Comparison of ENCODE assay signal across 26 cellular contexts in genomic region chr17:80769516-80769915, GRCh38.
DNase-seq lines count a peak whose midpoint lies in the region; ATAC-seq, FAIRE-seq and TF ChIP-seq lines count a peak whose summit lies in the region.
"Had no signal": no experiment of that assay in that cellular context is flagged by ENCODE, and none has a peak within 500 bp of the region (broad histone marks: within the 10 kb centered on the region; RNA-seq: fewer than 3 reads in every experiment).

No MANE protein-coding gene starts in this region.

- peak overlapping the region; percentile 44 for H3K27ac Mint-ChIP-seq in activated CD4-positive, alpha-beta T cell treated with anti-CD3 and anti-CD28 coated beads for 36 hours
- no peak overlapping the region for H3K27ac Mint-ChIP-seq in activated CD4-positive, alpha-beta T cell treated with anti-CD3 and anti-CD28 coated beads, Interleukin-2, amount 10 ng/mL, durations not matched to agents 7 days and 5 days
- H3K27ac Mint-ChIP-seq: CD8-positive, alpha-beta memory T cell had no signal

- no peaks in the 10 kb centered on the region for H3K27me3 ChIP-seq in IMR-90 (ENCODE audit: control insufficient read depth, insufficient read depth, low read length)
- H3K27me3 ChIP-seq in bronchial epithelial cell (ENCODE audit: control insufficient read depth, insufficient read depth, low read length): no peaks in the 10 kb centered on the region
- no peaks in the 10 kb centered on the region for H3K27me3 ChIP-seq in spleen (replicated peaks in 1 of 7)
- H3K27me3 ChIP-seq: BE2C had no signal

- H2AK9ac ChIP-seq in IMR-90 (replicated peaks; ENCODE audit: low read depth, low read length, poor library complexity): no peak overlapping the region

- H3K9me3 Mint-ChIP-seq in activated CD4-positive, alpha-beta T cell treated with anti-CD3 and anti-CD28 coated beads for 36 hours (ENCODE audit: low read depth): no peaks in the 10 kb centered on the region
- no peaks in the 10 kb centered on the region for H3K9me3 Mint-ChIP-seq in activated CD4-positive, alpha-beta T cell treated with anti-CD3 and anti-CD28 coated beads, Interleukin-2, amount 10 ng/mL, durations not matched to agents 7 days and 5 days
- H3K9me3 Mint-ChIP-seq: CD14-positive monocyte; CD8-positive, alpha-beta memory T cell had no signal

- peak overlapping the region; percentile 36 for H2BK120ac ChIP-seq in IMR-90 (ENCODE audit: low read depth, low read length)

- no peak for TF ChIP-seq RAD21 in IMR-90 (IDR thresholded peaks at IDR 0.05; ENCODE audit: low read length)

- peaks cover 73% of the 10 kb centered on the region for H3K4me1 Mint-ChIP-seq in activated CD4-positive, alpha-beta T cell treated with anti-CD3 and anti-CD28 coated beads for 36 hours
- peaks cover 84% of the 10 kb centered on the region for H3K4me1 Mint-ChIP-seq in activated CD4-positive, alpha-beta T cell treated with anti-CD3 and anti-CD28 coated beads, Interleukin-2, amount 10 ng/mL, durations not matched to agents 7 days and 5 days

- POLR2A ChIA-PET in activated CD4-positive, alpha-beta T cell treated with anti-CD3 and anti-CD28 coated beads for 36 hours (lab: Charles Lee): no interaction called here
- POLR2A ChIA-PET in activated CD4-positive, alpha-beta T cell treated with anti-CD3 and anti-CD28 coated beads, Interleukin-2, amount 10 ng/mL, durations not matched to agents 7 days and 5 days (lab: Charles Lee): no interaction called here
- POLR2A ChIA-PET in IMR-90 (lab: Charles Lee; ENCODE audit: unreplicated experiment): no interaction called here

- H3K27me3 Mint-ChIP-seq in activated CD4-positive, alpha-beta T cell treated with anti-CD3 and anti-CD28 coated beads for 36 hours: no peaks in the 10 kb centered on the region
- H3K27me3 Mint-ChIP-seq in activated CD4-positive, alpha-beta T cell treated with anti-CD3 and anti-CD28 coated beads, Interleukin-2, amount 10 ng/mL, durations not matched to agents 7 days and 5 days: no peaks in the 10 kb centered on the region

- DNase-seq in activated CD4-positive, alpha-beta T cell treated with anti-CD3 and anti-CD28 coated beads for 36 hours: no peak
- no peak for DNase-seq in activated CD4-positive, alpha-beta T cell treated with anti-CD3 and anti-CD28 coated beads, Interleukin-2, amount 10 ng/mL, durations not matched to agents 7 days and 5 days
- no peak for DNase-seq in IMR-90
- no peak for DNase-seq in bronchial epithelial cell (ENCODE audit: low read depth)
- DNase-seq in sciatic nerve (ENCODE audit: low spot score): peak; percentile 36
- DNase-seq in spleen: no peak
- no peak for DNase-seq in NCI-H2029 treated with DMSO at 0.1 percent for 48 hours (lab: John Stamatoyannopoulos, UW)
- DNase-seq: 8988T; ACHN; BE2C; Calu3; CD8-positive, alpha-beta memory T cell; DMS79 treated with DMSO at 0.1 percent for 48 hours; Karpas-422; NCI-H1092 treated with DMSO at 0.1 percent for 48 hours; NCI-H1436; NCI-H1930; NCI-H2227 treated with DMSO at 0.1 percent for 48 hours; NCI-H526 treated with DMSO at 0.1 percent for 48 hours; SHP77 treated with DMSO at 0.1 percent for 48 hours had no signal

- FAIRE-seq in bronchial epithelial cell (lab: Jason Lieb, UNC): peak; percentile 68
- FAIRE-seq: GM18507, H54 had no signal

- no peak overlapping the region for H3K14ac ChIP-seq in IMR-90 (replicated peaks; ENCODE audit: low read depth, low read length)

- no peak overlapping the region for H2BK20ac ChIP-seq in IMR-90 (ENCODE audit: low read depth, low read length)

- H2BK5ac ChIP-seq in IMR-90 (ENCODE audit: low read depth, low read length, poor library complexity, severe bottlenecking): no peak overlapping the region

- H3K4me2 ChIP-seq in IMR-90 (ENCODE audit: low read depth, low read length): no peak overlapping the region

- peaks cover 17% of the 10 kb centered on the region for H3K4me1 ChIP-seq in IMR-90 (ENCODE audit: control insufficient read depth, insufficient read depth, low read length)
- H3K4me1 ChIP-seq in spleen: peaks cover 11 to 39% (median 29%) of the 10 kb centered on the region in 6 donors

- H3K56ac ChIP-seq in IMR-90 (ENCODE audit: extremely low read depth, insufficient read depth, low read length): no peak overlapping the region

- H4K5ac ChIP-seq in IMR-90 (ENCODE audit: low read depth, low read length): no peak overlapping the region

- peak overlapping the region; percentile 46 for H4K91ac ChIP-seq in IMR-90 (ENCODE audit: insufficient read depth, low read depth, low read length)

- H2AK5ac ChIP-seq in IMR-90 (ENCODE audit: low read depth, low read length): peak overlapping the region; percentile 81

- TF ChIP-seq CTCF in IMR-90 (conservative IDR thresholded peaks at IDR 0.05; ENCODE audit: low read depth, low read length) (no peak), bronchial epithelial cell (IDR thresholded peaks at IDR 0.05; ENCODE audit: insufficient read depth, low read length, severe bottlenecking) (no peak), spleen (IDR thresholded peaks at IDR 0.05 in 8 of 11, conservative IDR thresholded peaks at IDR 0.05 in 3 of 11) (no peak)

- H3K4me3 ChIP-seq in IMR-90 (ENCODE audit: insufficient read depth, low read depth, low read length) (no peak overlapping the region), bronchial epithelial cell (ENCODE audit: low read depth, low read length) (no peak overlapping the region), spleen (no peak overlapping the region)

- no TSS peak for BruUV-seq in IMR-90 (replicated peaks; lab: Mats Ljungman, UMichigan)

- intact Hi-C loops in activated CD4-positive, alpha-beta T cell treated with anti-CD3 and anti-CD28 coated beads for 36 hours (cut with DNase I, micrococcal nuclease): no loop called here
- intact Hi-C loops in IMR-90 (cut with micrococcal nuclease) (no loop called here), sciatic nerve (cut with DNase I) (no loop called here), spleen (cut with DNase I; ENCODE audit: low total_unique reads) (no loop called here)

- H3K23ac ChIP-seq in IMR-90 (ENCODE audit: low read depth, low read length): no peak overlapping the region

- H3K18ac ChIP-seq in IMR-90 (ENCODE audit: low read depth, low read length): no peak overlapping the region

- TF ChIP-seq POLR2A in IMR-90 (IDR thresholded peaks at IDR 0.05; ENCODE audit: low read depth, low read length) (no peak), spleen (IDR thresholded peaks at IDR 0.05) (no peak)

- WGBS in IMR-90 (ENCODE audit: extremely low coverage in 2 of 2, insufficient read length in 1 of 2), 2 experiments: 100% methylated on average over 5 of the region's 10 CpGs; no CpG with 5 or more reads in 1 of the 2 experiments
- WGBS in spleen, 5 donors: 89 to 97% (median 94%) methylated on average over 8 to 10 of the region's 10 CpGs

- H3K4ac ChIP-seq in IMR-90 (ENCODE audit: low read depth, low read length): peak overlapping the region; percentile 11

- H3K36me3 ChIP-seq in IMR-90 (ENCODE audit: control insufficient read depth, insufficient read depth, low read length): 0 out of 2 replicates have a peak, but pooled peaks cover 4% of the 10 kb centered on the region
- H3K36me3 ChIP-seq in bronchial epithelial cell (ENCODE audit: control insufficient read depth, insufficient read depth, low read length): peaks cover 2% of the 10 kb centered on the region
- peaks cover 0 to 30% (median 9%) of the 10 kb centered on the region in 6 donors for H3K36me3 ChIP-seq in spleen
- H3K36me3 ChIP-seq: BE2C had no signal

- H3K4me3 Mint-ChIP-seq in activated CD4-positive, alpha-beta T cell treated with anti-CD3 and anti-CD28 coated beads for 36 hours: no peak overlapping the region
- H3K4me3 Mint-ChIP-seq in activated CD4-positive, alpha-beta T cell treated with anti-CD3 and anti-CD28 coated beads, Interleukin-2, amount 10 ng/mL, durations not matched to agents 7 days and 5 days: no peak overlapping the region
- H3K4me3 Mint-ChIP-seq: CD14-positive monocyte; CD8-positive, alpha-beta memory T cell had no signal

- no peak overlapping the region for H3K27ac ChIP-seq in IMR-90 (ENCODE audit: insufficient read depth, low read length)
- no peak overlapping the region for H3K27ac ChIP-seq in spleen
- H3K27ac ChIP-seq: HL-60 had no signal

- H3K9me1 ChIP-seq in IMR-90 (ENCODE audit: insufficient read depth, low read length): peaks cover 20% of the 10 kb centered on the region

- no peak overlapping the region for H3K9ac ChIP-seq in IMR-90 (ENCODE audit: low read depth, low read length)

- no peaks in the 10 kb centered on the region for H4K20me1 ChIP-seq in IMR-90 (ENCODE audit: insufficient read depth, low read length)

- H2AFZ ChIP-seq in IMR-90 (replicated peaks; ENCODE audit: low read length, poor library complexity): no peak overlapping the region

- in situ Hi-C loops in IMR-90 (cut with MboI; ENCODE audit: low sequenced_read_pairs): no loop called here

- peaks cover 18% of the 10 kb centered on the region for H3K36me3 Mint-ChIP-seq in activated CD4-positive, alpha-beta T cell treated with anti-CD3 and anti-CD28 coated beads for 36 hours (ENCODE audit: low read depth)
- H3K36me3 Mint-ChIP-seq in activated CD4-positive, alpha-beta T cell treated with anti-CD3 and anti-CD28 coated beads, Interleukin-2, amount 10 ng/mL, durations not matched to agents 7 days and 5 days (ENCODE audit: low read depth): peaks cover 43% of the 10 kb centered on the region

- no peak for ATAC-seq in activated CD4-positive, alpha-beta T cell treated with anti-CD3 and anti-CD28 coated beads for 36 hours
- no peak for ATAC-seq in IMR-90 (ENCODE audit: low read depth)
- no peak for ATAC-seq in sciatic nerve
- no peak for ATAC-seq in HG02840 (IDR thresholded peaks at IDR 0.05; ENCODE audit: low FRiP score, unreplicated experiment)
- ATAC-seq: Panc1 had no signal

- dilution Hi-C loops in IMR-90 (cut with HindIII; ENCODE audit: low sequenced_read_pairs, unreplicated experiment): no loop called here

- H3K9me3 ChIP-seq in IMR-90 (ENCODE audit: control insufficient read depth, insufficient read depth, low read length) (no peaks in the 10 kb centered on the region), spleen (no peaks in the 10 kb centered on the region)
- H3K9me3 ChIP-seq: BE2C had no signal

- CTCF ChIA-PET in activated CD4-positive, alpha-beta T cell treated with anti-CD3 and anti-CD28 coated beads for 36 hours (lab: Charles Lee): no interaction called here
- CTCF ChIA-PET in activated CD4-positive, alpha-beta T cell treated with anti-CD3 and anti-CD28 coated beads, Interleukin-2, amount 10 ng/mL, durations not matched to agents 7 days and 5 days (lab: Charles Lee): no interaction called here
- CTCF ChIA-PET in IMR-90 (lab: Yijun Ruan, JAX): no interaction called here

- peaks cover 33 to 71% of the 10 kb centered on the region in 2 experiments for H3K79me1 ChIP-seq in IMR-90 (ENCODE audit: low read depth in 1 of 2, low read length in 2 of 2)

- no peak overlapping the region for H4K8ac ChIP-seq in IMR-90 (ENCODE audit: low read depth in 2 of 2, low read length in 2 of 2)

- H2BK15ac ChIP-seq in IMR-90 (ENCODE audit: low read depth, low read length): no peak overlapping the region

TF ChIP-seq in IMR-90, 13 proteins besides CTCF, POLR2A, EP300 and RAD21 (continues in another document):
- TF ChIP-seq NFE2L2 (IDR thresholded peaks at IDR 0.05; ENCODE audit: low read depth, low read length): no peak
- no peak for TF ChIP-seq RCOR1 (IDR thresholded peaks at IDR 0.05; ENCODE audit: insufficient replicate concordance, low read length)
- no peak for TF ChIP-seq RFX5 (IDR thresholded peaks at IDR 0.05; ENCODE audit: low read depth, low read length)
- no peak for TF ChIP-seq MAZ (IDR thresholded peaks at IDR 0.05; ENCODE audit: borderline replicate concordance, low read depth, low read length)
